Comparison of ENCODE assay signal across 8 cellular contexts in the genomic region with DNA sequence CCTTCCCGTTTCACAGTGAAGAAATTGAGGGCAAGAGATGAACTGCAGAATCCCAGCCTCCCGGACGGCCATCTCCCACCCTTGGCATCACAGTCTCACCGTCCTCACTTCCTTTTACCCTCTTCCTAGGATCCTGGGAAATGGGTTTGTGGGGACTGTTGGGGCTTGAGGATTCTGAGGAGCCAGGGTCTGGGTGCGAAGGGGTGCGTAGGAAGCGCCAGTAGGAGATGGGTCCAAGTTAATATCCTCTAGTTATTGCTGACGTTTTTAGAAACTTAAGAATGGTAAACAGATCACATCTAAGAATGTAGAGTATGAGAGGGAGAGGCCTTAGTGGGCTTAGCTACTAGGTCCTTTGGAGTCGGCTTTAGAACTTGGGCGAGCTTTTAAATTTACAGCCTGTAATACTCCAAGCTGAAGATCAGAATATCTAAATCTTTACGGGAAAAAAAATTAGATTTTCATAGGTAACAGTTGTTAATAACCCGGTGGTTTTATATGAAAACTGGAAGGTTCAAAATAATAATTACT. TPM values are rescaled to one million over a fixed set of nuclear protein-coding genes. Genes with fewer than 3 reads are reported as not detected.
DNase-seq lines count a peak whose midpoint lies in the region; ATAC-seq and TF ChIP-seq lines count a peak whose summit lies in the region.

No MANE protein-coding gene starts in this region.

- TF ChIP-seq CTCF in brain (conservative IDR thresholded peaks at IDR 0.05) = no peak

- peak overlapping the region; percentile 82 for H3K9ac ChIP-seq in HUES48 (ENCODE audit: low read depth, low read length)

- H3K27me3 ChIP-seq in HUES48 (ENCODE audit: control insufficient read depth, insufficient read depth, low read length) = no peaks in the 10 kb centered on the region
- H3K27me3 ChIP-seq in aorta (ENCODE audit: control insufficient read depth in 1 of 2, insufficient read depth in 2 of 2, low read length in 1 of 2) = no peaks in the 10 kb centered on the region

- intact Hi-C loops in aorta (cut with DNase I) = loop anchor here in 1 of 2 donors (5.0 kb wide), 1 partner anchor 232 kb away; a partner anchor contains a TSS

- H3K4me1 Mint-ChIP-seq in brain (peaks cover 62% of the 10 kb centered on the region), memory B cell (peaks cover 30% of the 10 kb centered on the region)

- DNase-seq in memory B cell (ENCODE audit: low spot score in 2 of 2) (no peak), aorta (no peak), NCI-H2029 (lab: John Stamatoyannopoulos, UW) (no peak), NCI-H2171 (lab: John Stamatoyannopoulos, UW) (no peak), NOMO-1 treated with DMSO at 0.1 percent for 48 hours (lab: John Stamatoyannopoulos, UW; ENCODE audit: unreplicated experiment) (no peak)

- WGBS in aorta, 2 donors = 9 to 12% methylated on average over 12 of the region's 12 CpGs

- H3K36me3 Mint-ChIP-seq in brain (peaks cover 36% of the 10 kb centered on the region), memory B cell (peaks cover 15% of the 10 kb centered on the region)

- H3K9me3 Mint-ChIP-seq in brain (peaks cover 0 to 4% (median 0%) of the 10 kb centered on the region in 5 experiments), memory B cell (peaks cover 4% of the 10 kb centered on the region)

- H3K27ac ChIP-seq in HUES48 (ENCODE audit: low read depth, low read length) = peak overlapping the region; percentile 80
- peak overlapping the region; percentile 15 to 50 for H3K27ac ChIP-seq in aorta (ENCODE audit: low read depth in 1 of 2, low read length in 2 of 2)

- peaks cover 2% of the 10 kb centered on the region for H3K27me3 Mint-ChIP-seq in brain
- no peaks in the 10 kb centered on the region for H3K27me3 Mint-ChIP-seq in memory B cell

- ATAC-seq in memory B cell (ENCODE audit: low read depth) (no peak), aorta (ENCODE audit: low FRiP score) (no peak)

- H3K4me3 Mint-ChIP-seq in brain (peak overlapping the region; percentile 91 to 98 (median 97)), memory B cell (peak overlapping the region; percentile 88)

- peak overlapping the region; percentile 74 for H3K4me3 ChIP-seq in GM08714 (ENCODE audit: low read length)
- peak overlapping the region; percentile 95 for H3K4me3 ChIP-seq in HUES48 (ENCODE audit: low read depth, low read length)
- peak overlapping the region; percentile 73 to 98 for H3K4me3 ChIP-seq in aorta (ENCODE audit: low read length in 2 of 2)

- H3K27ac Mint-ChIP-seq in brain (peak overlapping the region; percentile 96 to 99 (median 97)), memory B cell (peak overlapping the region; percentile 98)

- H3K36me3 ChIP-seq in HUES48 (ENCODE audit: control insufficient read depth, insufficient read depth, low read length) (peaks cover 23% of the 10 kb centered on the region), aorta (ENCODE audit: control insufficient read depth in 1 of 2, insufficient read depth in 2 of 2, low read length in 1 of 2) (no peaks in the 10 kb centered on the region)

- H3K4me1 ChIP-seq in HUES48 (ENCODE audit: control insufficient read depth, insufficient read depth, low read length) = peaks cover 9% of the 10 kb centered on the region
- H3K4me1 ChIP-seq in aorta (ENCODE audit: control insufficient read depth in 1 of 2, insufficient read depth in 2 of 2, low read length in 2 of 2) = peaks cover 0 to 2% of the 10 kb centered on the region in 2 donors

- no peaks in the 10 kb centered on the region for H3K9me3 ChIP-seq in HUES48 (ENCODE audit: control insufficient read depth, insufficient read depth, low read length)
- no peaks in the 10 kb centered on the region for H3K9me3 ChIP-seq in aorta (ENCODE audit: control insufficient read depth, low read length)

RNA-seq across cellular contexts. Expression of a gene that starts 0.7 kb away (rescaled TPM):
- polyA plus RNA-seq in brain (ENCODE audit: insufficient read depth, low read depth, low replicate concordance) (37.1 TPM), aorta (10 to 100 TPM; 26.4 to 41.5 TPM)
- 10 to 100 TPM; 32.1 to 43.4 TPM for total RNA-seq in aorta

RNA-seq across cellular contexts. Expression of a gene that starts 53.3 kb away (rescaled TPM):
- 12.1 TPM for polyA plus RNA-seq in brain (ENCODE audit: insufficient read depth, low read depth, low replicate concordance)
- total RNA-seq in aorta = 100 to 1,000 TPM; 129 to 209 TPM
- polyA plus RNA-seq in aorta = 100 to 1,000 TPM in 1 of 2 donors, 10 to 100 TPM in 1; 60.2 to 175 TPM
